Comparison of ENCODE assay signal across 8 cellular contexts in genomic region chr14:99793213-99794155, GRCh38. TPM values are rescaled to one million over a fixed set of nuclear protein-coding genes. Genes with fewer than 3 reads are reported as not detected.
DNase-seq lines count a peak whose midpoint lies in the region; ATAC-seq and TF ChIP-seq lines count a peak whose summit lies in the region.

TSS of gene EML1 (plus strand) at chr14:99793413. CDS start at chr14:99793477, 64 bp downstream.

- no peaks in the 10 kb centered on the region for H3K9me3 ChIP-seq in mesodermal cell (ENCODE audit: control insufficient read depth, low read length)

- peaks cover 6% of the 10 kb centered on the region for H3K27me3 Mint-ChIP-seq in endothelial cell (ENCODE audit: unreplicated experiment)

- H3K27ac ChIP-seq in mesodermal cell (ENCODE audit: low read depth, low read length, severe bottlenecking): peak within 1 kb of the TSS; percentile 43

- H3K4me1 ChIP-seq in mesodermal cell (ENCODE audit: control insufficient read depth, insufficient read depth, low read length, poor library complexity, severe bottlenecking): peaks cover 6% of the 10 kb centered on the region

- ATAC-seq in GM18907 (IDR thresholded peaks at IDR 0.05; ENCODE audit: unreplicated experiment): peak; percentile 90
- ATAC-seq in HG03139 (IDR thresholded peaks at IDR 0.05; ENCODE audit: unreplicated experiment): peak; percentile 92

- peak within 1 kb of the TSS; percentile 62 for H3K27ac Mint-ChIP-seq in endothelial cell (ENCODE audit: unreplicated experiment)

- peak within 1 kb of the TSS; percentile 50 for H3K4me3 ChIP-seq in mesodermal cell (ENCODE audit: extremely low read depth, insufficient read depth, low read length, poor library complexity, severe bottlenecking)

- H3K36me3 ChIP-seq in mesodermal cell (ENCODE audit: control insufficient read depth, insufficient read depth, low read length): no peaks in the 10 kb centered on the region

- H3K4me3 Mint-ChIP-seq in endothelial cell (ENCODE audit: unreplicated experiment): peak within 1 kb of the TSS; percentile 88

- H3K9me3 Mint-ChIP-seq in endothelial cell (ENCODE audit: unreplicated experiment): no peaks in the 10 kb centered on the region

- peaks cover 3% of the 10 kb centered on the region for H3K36me3 Mint-ChIP-seq in endothelial cell (ENCODE audit: low read depth, unreplicated experiment)

- peak; percentile 99 for DNase-seq in AG08396 (ENCODE audit: low spot score)
- DNase-seq in NCI-H748 treated with DMSO at 0.1 percent for 48 hours (lab: John Stamatoyannopoulos, UW): peak; percentile 77
- peak; percentile 53 for DNase-seq in activated T-cell treated with anti-CD3 and anti-CD28 coated beads for 1 hour (ENCODE audit: low read depth)
- peak; percentile 88 for DNase-seq in endothelial cell (ENCODE audit: low spot score)
- DNase-seq in stimulated activated CD8-positive, alpha-beta memory T cell treated with anti-CD3 and anti-CD28 coated beads, Interleukin-15, amount 100 ng/mL, for 24 hours (ENCODE audit: low read depth): peak; percentile 50

- peaks cover 16% of the 10 kb centered on the region for H3K4me1 Mint-ChIP-seq in endothelial cell (ENCODE audit: unreplicated experiment)

- no peak for TF ChIP-seq CTCF in endothelial cell (IDR thresholded peaks at IDR 0.05; ENCODE audit: unreplicated experiment)

- 0% methylated on average over 38 to 103 of the region's 121 CpGs for WGBS in mesodermal cell (ENCODE audit: insufficient coverage in 2 of 2), 2 experiments

RNA-seq across cellular contexts. Expression of gene EML1, which starts in this region (rescaled TPM):
- 10.0 TPM for total RNA-seq in endothelial cell (ENCODE audit: unreplicated experiment)
- 15.1 TPM for polyA plus RNA-seq in mesodermal cell (2013, experiment 1 of 2)
- polyA plus RNA-seq in mesodermal cell (2013, experiment 2 of 2): 15.4 TPM

Comparison
In these comparisons a context has a peak if more than half of its experiments do, and no peak if none do; other contexts are left out.
1. Peak in every context shown above with its lines: DNase-seq, ATAC-seq, H3K4me3 ChIP-seq and H3K27ac ChIP-seq.